ENCODE assay signal across 21 cellular contexts in the genomic region with DNA sequence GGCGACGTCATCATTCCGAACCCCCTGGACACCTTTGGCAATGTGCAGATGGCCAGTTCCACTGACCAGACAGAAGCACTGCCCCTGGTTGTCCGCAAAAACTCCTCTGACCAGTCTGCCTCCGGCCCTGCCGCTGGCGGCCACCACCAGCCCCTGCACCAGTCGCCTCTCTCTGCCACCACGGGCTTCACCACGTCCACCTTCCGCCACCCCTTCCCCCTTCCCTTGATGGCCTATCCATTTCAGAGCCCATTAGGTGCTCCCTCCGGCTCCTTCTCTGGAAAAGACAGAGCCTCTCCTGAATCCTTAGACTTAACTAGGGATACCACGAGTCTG. TPM values are rescaled to one million over a fixed set of nuclear protein-coding genes. Genes with fewer than 3 reads are reported as not detected.
"Had no signal": no experiment of that assay in that cellular context is flagged by ENCODE, and none has a peak within 500 bp of the region (broad histone marks: within the 10 kb centered on the region; RNA-seq: fewer than 3 reads in every experiment).

No MANE protein-coding gene starts in this region.

- H3K27me3 ChIP-seq: colonic mucosa, heart left ventricle, ovary, vagina had no signal

- H3K4me3 ChIP-seq: colonic mucosa, ovary, prostate gland, vagina had no signal

- H3K36me3 ChIP-seq: colonic mucosa, gastroesophageal sphincter, neutrophil, ovary, prostate gland, suprapubic skin, vagina, WERI-Rb-1 had no signal

- H3K4me1 ChIP-seq: colonic mucosa, gastroesophageal sphincter, prostate gland, suprapubic skin, vagina had no signal

- ATAC-seq: activated naive CD4-positive, alpha-beta T cell treated with anti-CD3 and anti-CD28 coated beads, Interleukin-2, amount 50 U/mL, for 72 hours; activated T-helper 17 cell treated with anti-CD3 and anti-CD28 coated beads, Interleukin-2, amount 50 U/mL, for 72 hours; gastroesophageal sphincter; left colon; natural killer cell; stimulated activated effector memory CD8-positive, alpha-beta T cell treated with anti-CD3 and anti-CD28 coated beads, Interleukin-12 subunit alpha, Interleukin-12 subunit beta, amount 100 ng/mL, for 72 hours; stimulated activated naive CD8-positive, alpha-beta T cell treated with anti-CD3 and anti-CD28 coated beads, Interleukin-15, amount 100 ng/mL, for 72 hours had no signal

- DNase-seq: activated CD4-positive, alpha-beta T cell treated with anti-CD3 and anti-CD28 coated beads for 1 hour; activated CD4-positive, alpha-beta T cell treated with anti-CD3 and anti-CD28 coated beads, Interleukin-2, amount 50 U/mL, for 1 hour; activated T-cell treated with anti-CD3 and anti-CD28 coated beads, Interleukin-2, amount 50 U/mL, for 24 hours; colonic mucosa; left colon; natural killer cell; stimulated activated CD4-positive, alpha-beta T cell treated with anti-CD3 and anti-CD28 coated beads, Interleukin-12 subunit alpha, Interleukin-12 subunit beta, amount 100 ng/mL, for 4 hours; stimulated activated naive CD8-positive, alpha-beta T cell treated with anti-CD3 and anti-CD28 coated beads, Interleukin-15, amount 100 ng/mL, for 72 hours; trophoblast cell; WERI-Rb-1 had no signal

- H3K9me3 ChIP-seq: colonic mucosa, gastroesophageal sphincter, heart left ventricle, neutrophil, ovary, prostate gland, suprapubic skin, vagina had no signal

- H3K27ac ChIP-seq: colonic mucosa, gastroesophageal sphincter, neutrophil, prostate gland, suprapubic skin, vagina, WERI-Rb-1 had no signal

RNA-seq across cellular contexts. Expression of gene PROX1, which starts 10.0 kb away (rescaled TPM):
- total RNA-seq: natural killer cell; T-helper 2 cell treated with Interferon-gamma antibody and Interleukin-4, amounts not matched to agents 100 ng/mL and 5 ng/mL, for 36 hours had no signal
